Comparison of ENCODE assay signal across 26 cellular contexts in genomic region chr1:194802572-194802971, GRCh38.
"Had no signal": no experiment of that assay in that cellular context is flagged by ENCODE, and none has a peak within 500 bp of the region (broad histone marks: within the 10 kb centered on the region; RNA-seq: fewer than 3 reads in every experiment).

No MANE protein-coding gene starts in this region.

- H3K4me1 ChIP-seq: ascending aorta, breast epithelium, colonic mucosa, esophagus squamous epithelium had no signal

- H3K27ac ChIP-seq: ascending aorta, breast epithelium, cardiac muscle cell, colonic mucosa, epithelial cell of prostate, esophagus squamous epithelium had no signal

- DNase-seq: activated CD4-positive, alpha-beta memory T cell treated with anti-CD3 and anti-CD28 coated beads, Interleukin-2, amount 10 ng/mL, durations not matched to agents 7 days and 5 days; activated CD4-positive, alpha-beta T cell treated with anti-CD3 and anti-CD28 coated beads for 4 hours; activated CD4-positive, alpha-beta T cell treated with anti-CD3 and anti-CD28 coated beads, Interleukin-2, amount 10 ng/mL, durations not matched to agents 7 days and 5 days; activated CD4-positive, alpha-beta T cell treated with anti-CD3 and anti-CD28 coated beads, Interleukin-2, amount 50 U/mL, for 4 hours; activated CD4-positive, CD25-positive, alpha-beta regulatory T cell; activated CD4-positive, CD25-positive, alpha-beta regulatory T cell treated with anti-CD3 and anti-CD28 coated beads, Interleukin-2, amount 50 U/mL, for 72 hours; activated CD8-positive, alpha-beta memory T cell treated with anti-CD3 and anti-CD28 coated beads, Interleukin-2, amount 50 U/mL, for 48 hours; activated gamma-delta T cell; activated naive CD4-positive, alpha-beta T cell; activated naive CD4-positive, alpha-beta T cell treated with anti-CD3 and anti-CD28 coated beads, Interleukin-2, amount 10 ng/mL, durations not matched to agents 7 days and 5 days; activated naive CD8-positive, alpha-beta T cell treated with anti-CD3 and anti-CD28 coated beads, Interleukin-2, amount 10 ng/mL, durations not matched to agents 7 days and 5 days; activated T-cell treated with anti-CD3 and anti-CD28 coated beads for 4 hours; activated T-cell treated with anti-CD3 and anti-CD28 coated beads, Interleukin-2, amount 50 U/mL, for 24 hours; activated T-cell treated with anti-CD3 and anti-CD28 coated beads, Interleukin-2, amount 50 U/mL, for 72 hours; central memory CD4-positive, alpha-beta T cell; cerebellar nuclear complex; colonic mucosa; effector CD8-positive, alpha-beta T cell; esophagus squamous epithelium; head of caudate nucleus; hippocampal formation had no signal

- H3K9me3 ChIP-seq: ascending aorta, breast epithelium, colonic mucosa, esophagus squamous epithelium had no signal

- H3K36me3 ChIP-seq: ascending aorta, breast epithelium, cardiac muscle cell, colonic mucosa, esophagus squamous epithelium had no signal

- ATAC-seq: activated naive CD4-positive, alpha-beta T cell treated with anti-CD3 and anti-CD28 coated beads, Interleukin-2, amount 50 U/mL, for 72 hours; activated T-cell treated with anti-CD3 and anti-CD28 coated beads, Interleukin-2, amount 50 U/mL, for 72 hours had no signal

- H3K27me3 ChIP-seq: ascending aorta, breast epithelium, cardiac muscle cell, colonic mucosa, esophagus squamous epithelium had no signal

- H3K4me3 ChIP-seq: ascending aorta, breast epithelium, cardiac muscle cell, colonic mucosa, esophagus squamous epithelium had no signal
